In the genomic region with DNA sequence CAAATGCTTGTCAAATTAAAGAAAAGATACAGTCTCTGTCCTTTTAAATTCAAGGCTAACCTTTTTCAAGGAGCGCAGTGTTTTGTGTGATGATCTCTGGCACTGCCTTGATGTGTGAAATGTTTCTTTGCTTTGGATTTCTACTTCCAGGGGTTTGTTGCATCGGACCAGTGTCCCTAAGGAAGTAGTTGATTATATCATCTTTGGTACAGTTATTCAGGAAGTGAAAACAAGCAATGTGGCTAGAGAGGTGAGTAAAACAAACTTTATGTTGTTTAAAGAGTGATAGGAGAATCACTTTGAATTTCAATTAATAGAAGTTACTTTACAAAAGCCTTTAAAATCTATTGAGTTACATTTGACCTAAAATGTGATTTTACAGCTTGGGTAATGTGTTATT, we compare ENCODE assay signal across 2 cellular contexts.
TF ChIP-seq lines count a peak whose summit lies in the region.

No MANE protein-coding gene starts in this region.

TF ChIP-seq in HEK293, 187 proteins besides CTCF, POLR2A, EP300 and RAD21:
- TF ChIP-seq, protein P1, sequence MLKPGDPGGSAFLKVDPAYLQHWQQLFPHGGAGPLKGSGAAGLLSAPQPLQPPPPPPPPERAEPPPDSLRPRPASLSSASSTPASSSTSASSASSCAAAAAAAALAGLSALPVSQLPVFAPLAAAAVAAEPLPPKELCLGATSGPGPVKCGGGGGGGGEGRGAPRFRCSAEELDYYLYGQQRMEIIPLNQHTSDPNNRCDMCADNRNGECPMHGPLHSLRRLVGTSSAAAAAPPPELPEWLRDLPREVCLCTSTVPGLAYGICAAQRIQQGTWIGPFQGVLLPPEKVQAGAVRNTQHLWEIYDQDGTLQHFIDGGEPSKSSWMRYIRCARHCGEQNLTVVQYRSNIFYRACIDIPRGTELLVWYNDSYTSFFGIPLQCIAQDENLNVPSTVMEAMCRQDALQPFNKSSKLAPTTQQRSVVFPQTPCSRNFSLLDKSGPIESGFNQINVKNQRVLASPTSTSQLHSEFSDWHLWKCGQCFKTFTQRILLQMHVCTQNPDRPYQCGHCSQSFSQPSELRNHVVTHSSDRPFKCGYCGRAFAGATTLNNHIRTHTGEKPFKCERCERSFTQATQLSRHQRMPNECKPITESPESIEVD (tag by site-specific recombination; IDR thresholded peaks at IDR 0.05), result peak; percentile 65; the same call in 1 of the 2 replicates
- TF ChIP-seq ZBTB7A (tag by site-specific recombination; IDR thresholded peaks at IDR 0.05; ENCODE audit: low read depth), result no peak
- TF ChIP-seq ZSCAN23 (tag by site-specific recombination; IDR thresholded peaks at IDR 0.05), result no peak

TF ChIP-seq in GM12878, 131 proteins besides CTCF, POLR2A, EP300 and RAD21:
- TF ChIP-seq NFXL1 (IDR thresholded peaks at IDR 0.05; ENCODE audit: borderline replicate concordance) (no peak), IRF4 (IDR thresholded peaks at IDR 0.05; ENCODE audit: low read depth, low read length) (no peak), SPI1 (IDR thresholded peaks at IDR 0.05; ENCODE audit: borderline replicate concordance, insufficient read depth, low read depth, low read length) (peak; percentile 43; the same call in 1 of the 2 replicates)
- TF ChIP-seq, protein P2, sequence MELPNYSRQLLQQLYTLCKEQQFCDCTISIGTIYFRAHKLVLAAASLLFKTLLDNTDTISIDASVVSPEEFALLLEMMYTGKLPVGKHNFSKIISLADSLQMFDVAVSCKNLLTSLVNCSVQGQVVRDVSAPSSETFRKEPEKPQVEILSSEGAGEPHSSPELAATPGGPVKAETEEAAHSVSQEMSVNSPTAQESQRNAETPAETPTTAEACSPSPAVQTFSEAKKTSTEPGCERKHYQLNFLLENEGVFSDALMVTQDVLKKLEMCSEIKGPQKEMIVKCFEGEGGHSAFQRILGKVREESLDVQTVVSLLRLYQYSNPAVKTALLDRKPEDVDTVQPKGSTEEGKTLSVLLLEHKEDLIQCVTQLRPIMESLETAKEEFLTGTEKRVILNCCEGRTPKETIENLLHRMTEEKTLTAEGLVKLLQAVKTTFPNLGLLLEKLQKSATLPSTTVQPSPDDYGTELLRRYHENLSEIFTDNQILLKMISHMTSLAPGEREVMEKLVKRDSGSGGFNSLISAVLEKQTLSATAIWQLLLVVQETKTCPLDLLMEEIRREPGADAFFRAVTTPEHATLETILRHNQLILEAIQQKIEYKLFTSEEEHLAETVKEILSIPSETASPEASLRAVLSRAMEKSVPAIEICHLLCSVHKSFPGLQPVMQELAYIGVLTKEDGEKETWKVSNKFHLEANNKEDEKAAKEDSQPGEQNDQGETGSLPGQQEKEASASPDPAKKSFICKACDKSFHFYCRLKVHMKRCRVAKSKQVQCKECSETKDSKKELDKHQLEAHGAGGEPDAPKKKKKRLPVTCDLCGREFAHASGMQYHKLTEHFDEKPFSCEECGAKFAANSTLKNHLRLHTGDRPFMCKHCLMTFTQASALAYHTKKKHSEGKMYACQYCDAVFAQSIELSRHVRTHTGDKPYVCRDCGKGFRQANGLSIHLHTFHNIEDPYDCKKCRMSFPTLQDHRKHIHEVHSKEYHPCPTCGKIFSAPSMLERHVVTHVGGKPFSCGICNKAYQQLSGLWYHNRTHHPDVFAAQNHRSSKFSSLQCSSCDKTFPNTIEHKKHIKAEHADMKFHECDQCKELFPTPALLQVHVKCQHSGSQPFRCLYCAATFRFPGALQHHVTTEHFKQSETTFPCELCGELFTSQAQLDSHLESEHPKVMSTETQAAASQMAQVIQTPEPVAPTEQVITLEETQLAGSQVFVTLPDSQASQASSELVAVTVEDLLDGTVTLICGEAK (IDR thresholded peaks at IDR 0.05; ENCODE audit: borderline replicate concordance), result peak; percentile 76; the same call in 1 of the 2 replicates
